Comparison of ENCODE assay signal across 8 cellular contexts in the genomic region with DNA sequence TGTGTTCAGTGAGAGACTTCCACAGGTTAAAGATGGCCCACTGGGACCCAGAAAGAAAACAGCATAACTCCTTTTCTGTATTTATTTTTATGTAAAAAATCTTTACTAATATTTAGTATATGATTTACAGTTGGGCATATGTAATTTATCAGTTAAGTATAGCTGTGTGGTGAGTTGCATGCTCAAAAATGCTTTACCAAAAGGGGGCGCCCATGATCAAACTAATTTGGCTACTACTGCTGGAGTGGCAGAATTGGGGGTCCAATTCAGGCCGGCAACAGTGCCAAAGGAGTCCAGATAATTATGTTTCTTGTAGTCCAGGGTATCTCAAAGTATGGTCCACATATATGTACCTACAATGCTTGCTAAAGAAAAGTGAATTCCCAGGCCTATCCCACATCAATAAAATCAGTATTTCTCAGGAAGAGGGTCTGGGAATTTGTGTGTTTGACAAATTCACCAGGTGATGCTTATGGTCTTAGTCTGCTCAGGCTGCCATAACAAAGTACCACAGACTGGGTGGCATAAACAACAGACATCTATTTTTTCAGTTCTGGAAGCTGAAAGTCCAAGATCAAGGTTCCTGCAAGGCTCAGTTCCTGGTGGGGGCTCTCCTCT.
A peak's percentile ranks its signal among the peaks of the same experiment; 100 is the strongest.
DNase-seq lines count a peak whose midpoint lies in the region; ATAC-seq and TF ChIP-seq lines count a peak whose summit lies in the region.

No MANE protein-coding gene starts in this region.

- CTCF ChIA-PET in activated naive CD4-positive, alpha-beta T cell treated with anti-CD3 and anti-CD28 coated beads, Interleukin-2, amount 10 ng/mL, durations not matched to agents 7 days and 5 days (lab: Charles Lee): interaction anchor here (0.6 to 4.5 kb wide), 14 partner anchors 10 to 747 kb away, joined by 3 to 43 read pairs (median 4); a partner anchor contains a TSS

- H3K4me3 Mint-ChIP-seq in natural killer cell: no peak overlapping the region
- no peak overlapping the region for H3K4me3 Mint-ChIP-seq in natural killer cell treated with Interleukin-12 subunit alpha and Interleukin-12 subunit beta and Interleukin-15 and Interleukin-18, amount 100 ng/mL, for 72 hours
- no peak overlapping the region for H3K4me3 Mint-ChIP-seq in activated naive CD4-positive, alpha-beta T cell treated with anti-CD3 and anti-CD28 coated beads, Interleukin-2, amount 10 ng/mL, durations not matched to agents 7 days and 5 days

- intact Hi-C loops in natural killer cell (cut with micrococcal nuclease): loop anchor here (1.0 to 2.0 kb wide), 3 partner anchors 608 to 742 kb away; no protein-coding TSS in a partner anchor

- no peak overlapping the region for H3K27ac Mint-ChIP-seq in natural killer cell
- H3K27ac Mint-ChIP-seq in natural killer cell treated with Interleukin-12 subunit alpha and Interleukin-12 subunit beta and Interleukin-15 and Interleukin-18, amount 100 ng/mL, for 72 hours: no peak overlapping the region
- no peak overlapping the region for H3K27ac Mint-ChIP-seq in activated naive CD4-positive, alpha-beta T cell treated with anti-CD3 and anti-CD28 coated beads, Interleukin-2, amount 10 ng/mL, durations not matched to agents 7 days and 5 days

- ATAC-seq in natural killer cell (peak in 1 of 3 donors; percentile 61), GM21515 (IDR thresholded peaks at IDR 0.05; ENCODE audit: unreplicated experiment) (no peak)
- no peak for ATAC-seq in natural killer cell treated with Interleukin-12 subunit alpha and Interleukin-12 subunit beta and Interleukin-15 and Interleukin-18, amount 100 ng/mL, for 72 hours

- H3K36me3 Mint-ChIP-seq in natural killer cell: no peaks in the 10 kb centered on the region
- H3K36me3 Mint-ChIP-seq in natural killer cell treated with Interleukin-12 subunit alpha and Interleukin-12 subunit beta and Interleukin-15 and Interleukin-18, amount 100 ng/mL, for 72 hours: peaks cover 4% of the 10 kb centered on the region
- H3K36me3 Mint-ChIP-seq in activated naive CD4-positive, alpha-beta T cell treated with anti-CD3 and anti-CD28 coated beads, Interleukin-2, amount 10 ng/mL, durations not matched to agents 7 days and 5 days: no peaks in the 10 kb centered on the region

- peak; percentile 86 for TF ChIP-seq CTCF in natural killer cell (IDR thresholded peaks at IDR 0.05)

- no peaks in the 10 kb centered on the region for H3K9me3 Mint-ChIP-seq in natural killer cell
- H3K9me3 Mint-ChIP-seq in natural killer cell treated with Interleukin-12 subunit alpha and Interleukin-12 subunit beta and Interleukin-15 and Interleukin-18, amount 100 ng/mL, for 72 hours: peaks cover 4% of the 10 kb centered on the region
- H3K9me3 Mint-ChIP-seq in activated naive CD4-positive, alpha-beta T cell treated with anti-CD3 and anti-CD28 coated beads, Interleukin-2, amount 10 ng/mL, durations not matched to agents 7 days and 5 days: peaks cover 10% of the 10 kb centered on the region

- peak; percentile 34 for DNase-seq in natural killer cell
- DNase-seq in natural killer cell treated with Interleukin-12 subunit alpha and Interleukin-12 subunit beta and Interleukin-15 and Interleukin-18, amount 100 ng/mL, for 72 hours (ENCODE audit: low spot score): no peak
- DNase-seq in RPMI8226: peak; percentile 37
- peak; percentile 70 for DNase-seq in activated naive CD4-positive, alpha-beta T cell treated with anti-CD3 and anti-CD28 coated beads, Interleukin-2, amount 10 ng/mL, durations not matched to agents 7 days and 5 days
- peak; percentile 31 for DNase-seq in iris pigment epithelial cell (ENCODE audit: low read depth)
- DNase-seq in stimulated activated CD8-positive, alpha-beta memory T cell treated with anti-CD3 and anti-CD28 coated beads, Interleukin-12 subunit alpha, Interleukin-12 subunit beta, amount 100 ng/mL, for 24 hours (ENCODE audit: extremely low read depth): peak; percentile 3
- no peak for DNase-seq in GM19240 (ENCODE audit: insufficient read length, low spot score)

- H3K4me1 Mint-ChIP-seq in natural killer cell: peaks cover 6 to 29% of the 10 kb centered on the region in 2 donors
- peaks cover 0 to 12% of the 10 kb centered on the region in 2 donors for H3K4me1 Mint-ChIP-seq in natural killer cell treated with Interleukin-12 subunit alpha and Interleukin-12 subunit beta and Interleukin-15 and Interleukin-18, amount 100 ng/mL, for 72 hours (ENCODE audit: low read depth in 2 of 2)
- peaks cover 17% of the 10 kb centered on the region for H3K4me1 Mint-ChIP-seq in activated naive CD4-positive, alpha-beta T cell treated with anti-CD3 and anti-CD28 coated beads, Interleukin-2, amount 10 ng/mL, durations not matched to agents 7 days and 5 days

- no peaks in the 10 kb centered on the region for H3K27me3 Mint-ChIP-seq in natural killer cell (ENCODE audit: low read depth in 2 of 2)
- no peaks in the 10 kb centered on the region for H3K27me3 Mint-ChIP-seq in natural killer cell treated with Interleukin-12 subunit alpha and Interleukin-12 subunit beta and Interleukin-15 and Interleukin-18, amount 100 ng/mL, for 72 hours
- H3K27me3 Mint-ChIP-seq in activated naive CD4-positive, alpha-beta T cell treated with anti-CD3 and anti-CD28 coated beads, Interleukin-2, amount 10 ng/mL, durations not matched to agents 7 days and 5 days: peaks cover 4% of the 10 kb centered on the region

Comparison
In these comparisons a context has a peak if more than half of its experiments do, and no peak if none do; other contexts are left out.
1. DNase-seq: peak in natural killer cell (single experiment), RPMI8226 (single experiment), activated naive CD4-positive, alpha-beta T cell treated with anti-CD3 and anti-CD28 coated beads, Interleukin-2, amount 10 ng/mL, durations not matched to agents 7 days and 5 days (single experiment), iris pigment epithelial cell (single experiment) and stimulated activated CD8-positive, alpha-beta memory T cell treated with anti-CD3 and anti-CD28 coated beads, Interleukin-12 subunit alpha, Interleukin-12 subunit beta, amount 100 ng/mL, for 24 hours (single experiment); none in natural killer cell treated with Interleukin-12 subunit alpha and Interleukin-12 subunit beta and Interleukin-15 and Interleukin-18, amount 100 ng/mL, for 72 hours (single experiment) and GM19240 (single experiment).